In genomic region chr2:42327125-42327524, GRCh38 we compare ENCODE assay signal across 13 cellular contexts. TPM values are rescaled to one million over a fixed set of nuclear protein-coding genes. Genes with fewer than 3 reads are reported as not detected.
A peak's percentile ranks its signal among the peaks of the same experiment; 100 is the strongest.
DNase-seq lines count a peak whose midpoint lies in the region; ATAC-seq and TF ChIP-seq lines count a peak whose summit lies in the region.
"Had no signal": no experiment of that assay in that cellular context is flagged by ENCODE, and none has a peak within 500 bp of the region (broad histone marks: within the 10 kb centered on the region; RNA-seq: fewer than 3 reads in every experiment).

No MANE protein-coding gene starts in this region.

- no peak overlapping the region for H2BK5ac ChIP-seq in trophoblast cell (ENCODE audit: low read depth, low read length, poor library complexity)

- H2BK120ac ChIP-seq in trophoblast cell (ENCODE audit: insufficient read depth, low read length, poor library complexity): no peak overlapping the region

- no peak overlapping the region for H2BK12ac ChIP-seq in trophoblast cell (ENCODE audit: low read length)

- no peak overlapping the region for H3K18ac ChIP-seq in trophoblast cell (ENCODE audit: low read length)

- H3K27me3 ChIP-seq in trophoblast cell (ENCODE audit: insufficient read depth, low read length) (no peaks in the 10 kb centered on the region), aorta (ENCODE audit: control insufficient read depth in 1 of 2, insufficient read depth in 2 of 2, low read length in 1 of 2) (no peaks in the 10 kb centered on the region)
- H3K27me3 ChIP-seq: BLaER1 treated with 17β-estradiol and CSF1 and Interleukin-3, amounts not matched to agents 10 nM and 100 nM had no signal

- H3K9me3 Mint-ChIP-seq in activated CD8-positive, alpha-beta memory T cell treated with anti-CD3 and anti-CD28 coated beads, Interleukin-2, amount 10 ng/mL, durations not matched to agents 7 days and 5 days (ENCODE audit: low read depth): no peaks in the 10 kb centered on the region
- no peaks in the 10 kb centered on the region for H3K9me3 Mint-ChIP-seq in T-cell
- no peaks in the 10 kb centered on the region for H3K9me3 Mint-ChIP-seq in nephron

- no peak overlapping the region for H3K23ac ChIP-seq in trophoblast cell (ENCODE audit: low read length)

- no peak overlapping the region for H2AFZ ChIP-seq in trophoblast cell (ENCODE audit: insufficient read depth, low read length, poor library complexity)

- H3K4me1 ChIP-seq in trophoblast cell (ENCODE audit: control insufficient read depth in 1 of 2, insufficient read depth in 2 of 2, low read length in 2 of 2) (no peaks in the 10 kb centered on the region), aorta (ENCODE audit: control insufficient read depth in 1 of 2, insufficient read depth in 2 of 2, low read length in 2 of 2) (no peaks in the 10 kb centered on the region)
- H3K4me1 ChIP-seq: BLaER1 treated with 17β-estradiol and CSF1 and Interleukin-3, amounts not matched to agents 10 nM and 100 nM had no signal

- peaks cover 8 to 14% of the 10 kb centered on the region in 2 experiments for H3K36me3 ChIP-seq in trophoblast cell (ENCODE audit: control insufficient read depth in 1 of 2, insufficient read depth in 2 of 2, low read length in 2 of 2)
- no peaks in the 10 kb centered on the region for H3K36me3 ChIP-seq in aorta (ENCODE audit: control insufficient read depth in 1 of 2, insufficient read depth in 2 of 2, low read length in 1 of 2)

- ATAC-seq in activated CD8-positive, alpha-beta memory T cell treated with anti-CD3 and anti-CD28 coated beads, Interleukin-2, amount 10 ng/mL, durations not matched to agents 7 days and 5 days: peak; percentile 42
- ATAC-seq in HG03378 (IDR thresholded peaks at IDR 0.05; ENCODE audit: unreplicated experiment) (peak; percentile 74), T-cell (replicated peaks in 1 of 4) (no peak), aorta (ENCODE audit: low FRiP score) (no peak)
- ATAC-seq: stimulated activated naive CD8-positive, alpha-beta T cell treated with anti-CD3 and anti-CD28 coated beads, Interleukin-15, Interleukin-2, amounts not matched to agents 100 U/mL and 50 U/mL, for 24 hours had no signal

- no peak overlapping the region for H3K4me2 ChIP-seq in trophoblast cell (ENCODE audit: low read length)
- H3K4me2 ChIP-seq: BLaER1 treated with 17β-estradiol and CSF1 and Interleukin-3, amounts not matched to agents 10 nM and 100 nM had no signal

- H3K27me3 Mint-ChIP-seq in activated CD8-positive, alpha-beta memory T cell treated with anti-CD3 and anti-CD28 coated beads, Interleukin-2, amount 10 ng/mL, durations not matched to agents 7 days and 5 days: no peaks in the 10 kb centered on the region
- H3K27me3 Mint-ChIP-seq in T-cell: no peaks in the 10 kb centered on the region
- no peaks in the 10 kb centered on the region for H3K27me3 Mint-ChIP-seq in nephron (ENCODE audit: low read depth)

- POLR2A ChIA-PET in T-cell (lab: Charles Lee): no interaction called here

- WGBS in trophoblast cell (ENCODE audit: extremely low coverage, insufficient coverage, insufficient read length): no CpG with 5 or more reads among the region's 4 CpGs
- 56 to 61% methylated on average over 4 of the region's 4 CpGs for WGBS in aorta, 2 donors

- H3K4me1 Mint-ChIP-seq in activated CD8-positive, alpha-beta memory T cell treated with anti-CD3 and anti-CD28 coated beads, Interleukin-2, amount 10 ng/mL, durations not matched to agents 7 days and 5 days: peaks cover 16% of the 10 kb centered on the region
- H3K4me1 Mint-ChIP-seq in T-cell: peaks cover 6 to 12% (median 7%) of the 10 kb centered on the region in 3 donors
- H3K4me1 Mint-ChIP-seq in nephron: no peaks in the 10 kb centered on the region

- no peak overlapping the region for H3K4ac ChIP-seq in trophoblast cell (ENCODE audit: low read depth, low read length)

- peak overlapping the region; percentile 62 for H3K27ac Mint-ChIP-seq in activated CD8-positive, alpha-beta memory T cell treated with anti-CD3 and anti-CD28 coated beads, Interleukin-2, amount 10 ng/mL, durations not matched to agents 7 days and 5 days
- peak overlapping the region; percentile 49 to 50 for H3K27ac Mint-ChIP-seq in T-cell
- peak overlapping the region; percentile 9 to 84 (median 22) for H3K27ac Mint-ChIP-seq in nephron

- TF ChIP-seq CTCF in nephron (IDR thresholded peaks at IDR 0.05; ENCODE audit: unreplicated experiment in 3 of 3): no peak

- no peak overlapping the region for H3K27ac ChIP-seq in trophoblast cell (ENCODE audit: low read depth, low read length)
- no peak overlapping the region for H3K27ac ChIP-seq in aorta (ENCODE audit: low read depth in 1 of 2, low read length in 2 of 2)
- H3K27ac ChIP-seq: BLaER1 treated with 17β-estradiol and CSF1 and Interleukin-3, amounts not matched to agents 10 nM and 100 nM had no signal

- no peak overlapping the region for H4K8ac ChIP-seq in trophoblast cell (ENCODE audit: low read depth, low read length)

- no peak overlapping the region for H2AK5ac ChIP-seq in trophoblast cell (ENCODE audit: low read length)

- intact Hi-C loops in aorta (cut with DNase I): loop anchor here (5.0 to 10.0 kb wide), 2 partner anchors 230 to 462 kb away; no protein-coding TSS in a partner anchor

- no peak overlapping the region for H4K91ac ChIP-seq in trophoblast cell (ENCODE audit: low read depth, low read length)

- peaks cover 30% of the 10 kb centered on the region for H3K36me3 Mint-ChIP-seq in activated CD8-positive, alpha-beta memory T cell treated with anti-CD3 and anti-CD28 coated beads, Interleukin-2, amount 10 ng/mL, durations not matched to agents 7 days and 5 days
- H3K36me3 Mint-ChIP-seq in T-cell (peaks cover 56% of the 10 kb centered on the region), nephron (ENCODE audit: low read depth) (peaks cover 61% of the 10 kb centered on the region)

- H3K79me2 ChIP-seq in trophoblast cell (ENCODE audit: control insufficient read depth, insufficient read depth, low read length, poor library complexity): no peaks in the 10 kb centered on the region

- no peak overlapping the region for H4K12ac ChIP-seq in trophoblast cell (ENCODE audit: low read depth, low read length)

- CTCF ChIA-PET in activated CD8-positive, alpha-beta memory T cell treated with anti-CD3 and anti-CD28 coated beads, Interleukin-2, amount 10 ng/mL, durations not matched to agents 7 days and 5 days (lab: Charles Lee): interaction anchor here (2.3 kb wide), 1 partner anchor 231 kb away, joined by 7 read pairs; no protein-coding TSS in a partner anchor
- CTCF ChIA-PET in T-cell (lab: Charles Lee): interaction anchor here (0.6 to 2.8 kb wide), 3 partner anchors 232 to 952 kb away, joined by 4 to 32 read pairs (median 6); no protein-coding TSS in a partner anchor

- no peaks in the 10 kb centered on the region for H3K79me1 ChIP-seq in trophoblast cell (ENCODE audit: low read length)

- H3K9me3 ChIP-seq in trophoblast cell (ENCODE audit: insufficient read depth, low read depth, low read length): peaks cover 1% of the 10 kb centered on the region
- H3K9me3 ChIP-seq in aorta (ENCODE audit: control insufficient read depth, low read length): no peaks in the 10 kb centered on the region
- H3K9me3 ChIP-seq: BLaER1 treated with 17β-estradiol and CSF1 and Interleukin-3, amounts not matched to agents 10 nM and 100 nM had no signal

- H3K4me3 ChIP-seq in trophoblast cell (ENCODE audit: low read depth, low read length) (no peak overlapping the region), aorta (ENCODE audit: low read length in 2 of 2) (no peak overlapping the region)
- H3K4me3 ChIP-seq: BLaER1 treated with 17β-estradiol and CSF1 and Interleukin-3, amounts not matched to agents 10 nM and 100 nM had no signal

- no peak for DNase-seq in activated CD8-positive, alpha-beta memory T cell treated with anti-CD3 and anti-CD28 coated beads, Interleukin-2, amount 10 ng/mL, durations not matched to agents 7 days and 5 days
- no peak for DNase-seq in activated CD8-positive, alpha-beta memory T cell treated with anti-CD3 and anti-CD28 coated beads, Interleukin-2, amount 50 U/mL, for 48 hours
- DNase-seq in T-cell: no peak
- no peak for DNase-seq in trophoblast cell
- no peak for DNase-seq in aorta
- DNase-seq in A172 (ENCODE audit: low spot score): no peak
- DNase-seq: activated effector memory CD4-positive, alpha-beta T cell treated with anti-CD3 and anti-CD28 coated beads, Interleukin-2, amount 50 U/mL, for 16 hours; hippocampal formation; NCI-H524 treated with DMSO at 0.1 percent for 48 hours; stimulated activated naive CD8-positive, alpha-beta T cell treated with anti-CD3 and anti-CD28 coated beads, Interleukin-15, Interleukin-2, amounts not matched to agents 100 U/mL and 50 U/mL, for 24 hours had no signal

- no peak overlapping the region for H3K9ac ChIP-seq in trophoblast cell (ENCODE audit: low read length)
- H3K9ac ChIP-seq: BLaER1 treated with 17β-estradiol and CSF1 and Interleukin-3, amounts not matched to agents 10 nM and 100 nM had no signal

- no peak overlapping the region for H3K14ac ChIP-seq in trophoblast cell (ENCODE audit: low read length)

- H3K4me3 Mint-ChIP-seq in activated CD8-positive, alpha-beta memory T cell treated with anti-CD3 and anti-CD28 coated beads, Interleukin-2, amount 10 ng/mL, durations not matched to agents 7 days and 5 days: no peak overlapping the region
- H3K4me3 Mint-ChIP-seq in T-cell (no peak overlapping the region), nephron (no peak overlapping the region)

RNA-seq across cellular contexts. Expression of gene COX7A2L, which starts 33.9 kb away (rescaled TPM):
- total RNA-seq in activated CD8-positive, alpha-beta memory T cell treated with anti-CD3 and anti-CD28 coated beads, Interleukin-2, amount 10 ng/mL, durations not matched to agents 7 days and 5 days: 10 to 100 TPM; 80.0 to 92.6 TPM
- total RNA-seq in T-cell: 10 to 100 TPM; 59.6 to 76.4 (median 72.6) TPM
- 75.1 and 75.4 TPM in 2 replicates for polyA plus RNA-seq in trophoblast cell (2013)
- total RNA-seq in aorta: 10 to 100 TPM; 60.8 to 62.1 TPM
- polyA plus RNA-seq in aorta: 100 to 1,000 TPM in 1 of 2 donors, 10 to 100 TPM in 1; 98.5 to 265 TPM
- 315 and 320 TPM in 2 replicates for total RNA-seq in A172 (2014; rRNA removed; shearing (Covaris generic))

Comparison
In these comparisons a context has a peak if more than half of its experiments do, and no peak if none do; other contexts are left out.
1. ATAC-seq: peak in activated CD8-positive, alpha-beta memory T cell treated with anti-CD3 and anti-CD28 coated beads, Interleukin-2, amount 10 ng/mL, durations not matched to agents 7 days and 5 days (single experiment) and HG03378 (single experiment); none in T-cell (0 of 4) and aorta (single experiment).
2. Peak in every context shown above with its lines, with median percentiles within 50 percentile points of each other: H3K27ac Mint-ChIP-seq.